Comparison of ENCODE assay signal across 15 cellular contexts in genomic region chr9:117714282-117714681, GRCh38. TPM values are rescaled to one million over a fixed set of nuclear protein-coding genes. Genes with fewer than 3 reads are reported as not detected.
A peak's percentile ranks its signal among the peaks of the same experiment; 100 is the strongest.
DNase-seq lines count a peak whose midpoint lies in the region; ATAC-seq and TF ChIP-seq lines count a peak whose summit lies in the region.
"Had no signal": no experiment of that assay in that cellular context is flagged by ENCODE, and none has a peak within 500 bp of the region (broad histone marks: within the 10 kb centered on the region; RNA-seq: fewer than 3 reads in every experiment).

No MANE protein-coding gene starts in this region.

- peaks cover 21% of the 10 kb centered on the region for H3K4me1 Mint-ChIP-seq in activated CD4-positive, alpha-beta memory T cell treated with anti-CD3 and anti-CD28 coated beads, Interleukin-2, amount 10 ng/mL, durations not matched to agents 7 days and 5 days
- H3K4me1 Mint-ChIP-seq in activated CD4-positive, alpha-beta memory T cell treated with anti-CD3 and anti-CD28 coated beads for 36 hours (ENCODE audit: low read depth) = peaks cover 4% of the 10 kb centered on the region
- H3K4me1 Mint-ChIP-seq in WTC11 = no peaks in the 10 kb centered on the region

- peaks cover 30% of the 10 kb centered on the region for H3K27me3 Mint-ChIP-seq in activated CD4-positive, alpha-beta memory T cell treated with anti-CD3 and anti-CD28 coated beads, Interleukin-2, amount 10 ng/mL, durations not matched to agents 7 days and 5 days
- H3K27me3 Mint-ChIP-seq in activated CD4-positive, alpha-beta memory T cell treated with anti-CD3 and anti-CD28 coated beads for 36 hours = peaks cover 1% of the 10 kb centered on the region
- no peaks in the 10 kb centered on the region for H3K27me3 Mint-ChIP-seq in WTC11 (ENCODE audit: low read depth)

- WGBS in right lobe of liver (ENCODE audit: insufficient coverage, low coverage, low lambda C conversion rate, missing lambda C conversion rate) = 72% methylated on average over 4 of the region's 6 CpGs

- TF ChIP-seq CTCF in GM12875 (IDR thresholded peaks at IDR 0.05; ENCODE audit: borderline replicate concordance, insufficient read depth, low read depth, low read length) (peak; percentile 23; the same call in 1 of the 2 replicates), WTC11 (IDR thresholded peaks at IDR 0.05) (no peak), right lobe of liver (IDR thresholded peaks at IDR 0.05) (peak in 3 of 4 donors; percentile 12 to 38 (median 19))

- no peak overlapping the region for H3K27ac Mint-ChIP-seq in activated CD4-positive, alpha-beta memory T cell treated with anti-CD3 and anti-CD28 coated beads, Interleukin-2, amount 10 ng/mL, durations not matched to agents 7 days and 5 days
- no peak overlapping the region for H3K27ac Mint-ChIP-seq in activated CD4-positive, alpha-beta memory T cell treated with anti-CD3 and anti-CD28 coated beads for 36 hours
- H3K27ac Mint-ChIP-seq in WTC11 = no peak overlapping the region
- H3K27ac Mint-ChIP-seq: progenitor cell of endocrine pancreas had no signal

- H3K9me3 ChIP-seq in right lobe of liver = no peaks in the 10 kb centered on the region
- H3K9me3 ChIP-seq: thyroid gland had no signal

- POLR2A ChIA-PET in activated CD4-positive, alpha-beta memory T cell treated with anti-CD3 and anti-CD28 coated beads, Interleukin-2, amount 10 ng/mL, durations not matched to agents 7 days and 5 days (lab: Charles Lee) = no interaction called here
- POLR2A ChIA-PET in activated CD4-positive, alpha-beta memory T cell treated with anti-CD3 and anti-CD28 coated beads for 36 hours (lab: Charles Lee) = no interaction called here
- POLR2A ChIA-PET in WTC11 (lab: Charles Lee) = no interaction called here
- POLR2A ChIA-PET in HEK293T (lab: Yijun Ruan, JAX) = no interaction called here

- no peak for TF ChIP-seq POLR2A in right lobe of liver (IDR thresholded peaks at IDR 0.05)

- ATAC-seq in WTC11 = peak; percentile 87
- ATAC-seq in right lobe of liver = peak; percentile 45 to 61 (median 60)

- no peak overlapping the region for H3K4me3 Mint-ChIP-seq in activated CD4-positive, alpha-beta memory T cell treated with anti-CD3 and anti-CD28 coated beads, Interleukin-2, amount 10 ng/mL, durations not matched to agents 7 days and 5 days
- no peak overlapping the region for H3K4me3 Mint-ChIP-seq in activated CD4-positive, alpha-beta memory T cell treated with anti-CD3 and anti-CD28 coated beads for 36 hours
- H3K4me3 Mint-ChIP-seq in WTC11 = no peak overlapping the region

- no peak overlapping the region for H3K27ac ChIP-seq in right lobe of liver
- H3K27ac ChIP-seq: thyroid gland had no signal

- H3K27me3 ChIP-seq in right lobe of liver = no peaks in the 10 kb centered on the region
- H3K27me3 ChIP-seq: thyroid gland had no signal

- CTCF ChIA-PET in activated CD4-positive, alpha-beta memory T cell treated with anti-CD3 and anti-CD28 coated beads, Interleukin-2, amount 10 ng/mL, durations not matched to agents 7 days and 5 days (lab: Charles Lee) = no interaction called here
- CTCF ChIA-PET in activated CD4-positive, alpha-beta memory T cell treated with anti-CD3 and anti-CD28 coated beads for 36 hours (lab: Charles Lee) = no interaction called here
- CTCF ChIA-PET in WTC11 (lab: Charles Lee) = no interaction called here
- CTCF ChIA-PET in HEK293T (lab: Yijun Ruan, JAX) = no interaction called here

- DNase-seq in activated CD4-positive, alpha-beta memory T cell treated with anti-CD3 and anti-CD28 coated beads, Interleukin-2, amount 10 ng/mL, durations not matched to agents 7 days and 5 days = peak; percentile 18
- DNase-seq in activated CD4-positive, alpha-beta memory T cell treated with anti-CD3 and anti-CD28 coated beads for 36 hours = no peak
- DNase-seq in WTC11 (ENCODE audit: low spot score) (peak; percentile 39), right lobe of liver (peak; percentile 25 to 54 (median 53)), SIG-M5 (lab: John Stamatoyannopoulos, UW) (no peak), HEK293T (ENCODE audit: extremely low spot score) (no peak)
- no peak for DNase-seq in activated T-cell treated with anti-CD3 and anti-CD28 coated beads, Interleukin-2, amount 50 U/mL, for 48 hours
- DNase-seq: activated T-cell treated with anti-CD3 and anti-CD28 coated beads, Interleukin-2, amount 50 U/mL, for 1 hour; amniotic stem cell; DMS79 treated with DMSO at 0.1 percent for 48 hours; NCI-H2081 treated with DMSO at 0.1 percent for 48 hours; stimulated activated CD4-positive, alpha-beta T cell treated with anti-CD3 and anti-CD28 coated beads, Interleukin-12 subunit alpha, Interleukin-12 subunit beta, amount 100 ng/mL, for 4 hours; thyroid gland had no signal

- H3K4me1 ChIP-seq in right lobe of liver = no peaks in the 10 kb centered on the region
- H3K4me1 ChIP-seq: thyroid gland had no signal

- H3K4me3 ChIP-seq in GM12875 (ENCODE audit: low read depth, low read length) = no peak overlapping the region
- H3K4me3 ChIP-seq in right lobe of liver = no peak overlapping the region
- H3K4me3 ChIP-seq: thyroid gland had no signal

- H3K36me3 Mint-ChIP-seq in activated CD4-positive, alpha-beta memory T cell treated with anti-CD3 and anti-CD28 coated beads, Interleukin-2, amount 10 ng/mL, durations not matched to agents 7 days and 5 days (ENCODE audit: low read depth) = no peaks in the 10 kb centered on the region
- no peaks in the 10 kb centered on the region for H3K36me3 Mint-ChIP-seq in activated CD4-positive, alpha-beta memory T cell treated with anti-CD3 and anti-CD28 coated beads for 36 hours
- H3K36me3 Mint-ChIP-seq in WTC11 = no peaks in the 10 kb centered on the region

- peaks cover 0 to 3% (median 0%) of the 10 kb centered on the region in 4 donors for H3K36me3 ChIP-seq in right lobe of liver

- H3K9me3 Mint-ChIP-seq in activated CD4-positive, alpha-beta memory T cell treated with anti-CD3 and anti-CD28 coated beads, Interleukin-2, amount 10 ng/mL, durations not matched to agents 7 days and 5 days = no peaks in the 10 kb centered on the region
- no peaks in the 10 kb centered on the region for H3K9me3 Mint-ChIP-seq in activated CD4-positive, alpha-beta memory T cell treated with anti-CD3 and anti-CD28 coated beads for 36 hours
- peaks cover 8% of the 10 kb centered on the region for H3K9me3 Mint-ChIP-seq in WTC11

- intact Hi-C loops in activated CD4-positive, alpha-beta memory T cell treated with anti-CD3 and anti-CD28 coated beads for 36 hours (cut with micrococcal nuclease) = no loop called here
- intact Hi-C loops in right lobe of liver (cut with DNase I) = no loop called here

TF ChIP-seq in WTC11, 78 proteins besides CTCF, POLR2A, EP300 and RAD21:
- TF ChIP-seq HMGA2 (CRISPR knock-in tag; IDR thresholded peaks at IDR 0.05) = no peak
TF ChIP-seq in WTC11: peak in this region for 0.

TF ChIP-seq in HEK293T, 16 proteins besides CTCF, POLR2A, EP300 and RAD21:
- no peak for TF ChIP-seq ELF4 (IDR thresholded peaks at IDR 0.05)
- no peak for TF ChIP-seq FOXK2 (IDR thresholded peaks at IDR 0.05)
- no peak for TF ChIP-seq SUZ12 (IDR thresholded peaks at IDR 0.05)
- no peak for TF ChIP-seq CTBP1 (IDR thresholded peaks at IDR 0.05; ENCODE audit: borderline replicate concordance)
- no peak for TF ChIP-seq FOXM1 (IDR thresholded peaks at IDR 0.05; ENCODE audit: borderline replicate concordance)

RNA-seq across cellular contexts. Expression of gene TLR4, which starts 10.1 kb away (rescaled TPM):
- total RNA-seq in activated CD4-positive, alpha-beta memory T cell treated with anti-CD3 and anti-CD28 coated beads, Interleukin-2, amount 10 ng/mL, durations not matched to agents 7 days and 5 days = under 1 TPM; 0.05 to 0.20 TPM
- total RNA-seq in activated CD4-positive, alpha-beta memory T cell treated with anti-CD3 and anti-CD28 coated beads for 36 hours = not detected
- total RNA-seq in WTC11 (2021) (0.05 to 0.11 TPM (median 0.11 TPM) in 3 replicates), right lobe of liver (10 to 100 TPM in 3 of 6 experiments, 1 to 10 TPM in 3; 5.3 to 14.1 (median 10.6) TPM)
- total RNA-seq: progenitor cell of endocrine pancreas had no signal

Comparison
In these comparisons a context has a peak if more than half of its experiments do, and no peak if none do; other contexts are left out.
1. DNase-seq: peak in activated CD4-positive, alpha-beta memory T cell treated with anti-CD3 and anti-CD28 coated beads, Interleukin-2, amount 10 ng/mL, durations not matched to agents 7 days and 5 days (single experiment), WTC11 (single experiment) and right lobe of liver (3 of 3); none in activated CD4-positive, alpha-beta memory T cell treated with anti-CD3 and anti-CD28 coated beads for 36 hours (single experiment), activated T-cell treated with anti-CD3 and anti-CD28 coated beads, Interleukin-2, amount 50 U/mL, for 48 hours (0 of 2), SIG-M5 (single experiment) and HEK293T (single experiment).